Comparison of ENCODE assay signal across 9 cellular contexts in genomic region chr1:65230741-65231439, GRCh38.
DNase-seq lines count a peak whose midpoint lies in the region; ATAC-seq and TF ChIP-seq lines count a peak whose summit lies in the region.
"Had no signal": no experiment of that assay in that cellular context is flagged by ENCODE, and none has a peak within 500 bp of the region (broad histone marks: within the 10 kb centered on the region; RNA-seq: fewer than 3 reads in every experiment).

No MANE protein-coding gene starts in this region.

- H3K9me3 ChIP-seq in right atrium auricular region (no peaks in the 10 kb centered on the region), left lung (no peaks in the 10 kb centered on the region)

- H3K36me3 ChIP-seq in right atrium auricular region (no peaks in the 10 kb centered on the region), left lung (no peaks in the 10 kb centered on the region)

- peak overlapping the region; percentile 72 for H3K27ac Mint-ChIP-seq in T-helper 2 cell treated with Interferon-gamma antibody and Interleukin-4, amounts not matched to agents 5 μg/mL and 100 μg/mL, for 36 hours

- H3K4me3 ChIP-seq in right atrium auricular region (no peak overlapping the region), left lung (no peak overlapping the region)

- H3K4me3 Mint-ChIP-seq in T-helper 2 cell treated with Interferon-gamma antibody and Interleukin-4, amounts not matched to agents 5 μg/mL and 100 μg/mL, for 36 hours, result peak overlapping the region; percentile 3

- ATAC-seq in GM18909 (IDR thresholded peaks at IDR 0.05; ENCODE audit: poor library complexity, unreplicated experiment) (peak; percentile 80), HG03064 (IDR thresholded peaks at IDR 0.05; ENCODE audit: low read depth, unreplicated experiment) (peak; percentile 62), left ventricle myocardium superior (no peak), left lung (no peak)

- TF ChIP-seq CTCF in right atrium auricular region (IDR thresholded peaks at IDR 0.05) (no peak), left lung (IDR thresholded peaks at IDR 0.05) (no peak)

- no peaks in the 10 kb centered on the region for H3K27me3 Mint-ChIP-seq in T-helper 2 cell treated with Interferon-gamma antibody and Interleukin-4, amounts not matched to agents 5 μg/mL and 100 μg/mL, for 36 hours (ENCODE audit: low read depth)

- H3K36me3 Mint-ChIP-seq in T-helper 2 cell treated with Interferon-gamma antibody and Interleukin-4, amounts not matched to agents 5 μg/mL and 100 μg/mL, for 36 hours (ENCODE audit: low read depth), result peaks cover 5% of the 10 kb centered on the region

- peak; percentile 74 for DNase-seq in DMS153 treated with DMSO at 0.1 percent for 48 hours (lab: John Stamatoyannopoulos, UW; ENCODE audit: unreplicated experiment)
- no peak for DNase-seq in T-helper 2 cell treated with Interferon-gamma antibody and Interleukin-4, amounts not matched to agents 5 μg/mL and 100 μg/mL, for 36 hours (ENCODE audit: low spot score)
- DNase-seq in dermis blood vessel endothelial cell, result no peak
- no peak for DNase-seq in left ventricle myocardium superior
- no peak for DNase-seq in right atrium auricular region (ENCODE audit: low spot score)
- DNase-seq in left lung, result no peak
- DNase-seq: NCI-H2081 treated with DMSO at 0.1 percent for 48 hours had no signal

- intact Hi-C loops in left ventricle myocardium superior (cut with micrococcal nuclease), result loop anchor here (10.0 kb wide), 1 partner anchor 454 kb away; no protein-coding TSS in a partner anchor
- intact Hi-C loops in left lung (cut with DNase I), result no loop called here

- no peak overlapping the region for H3K27ac ChIP-seq in right atrium auricular region
- H3K27ac ChIP-seq in left lung, result no peak overlapping the region

- peaks cover 22% of the 10 kb centered on the region for H3K4me1 Mint-ChIP-seq in T-helper 2 cell treated with Interferon-gamma antibody and Interleukin-4, amounts not matched to agents 5 μg/mL and 100 μg/mL, for 36 hours (ENCODE audit: low read depth)

- H3K27me3 ChIP-seq in right atrium auricular region (no peaks in the 10 kb centered on the region), left lung (no peaks in the 10 kb centered on the region)

- no peaks in the 10 kb centered on the region for H3K9me3 Mint-ChIP-seq in T-helper 2 cell treated with Interferon-gamma antibody and Interleukin-4, amounts not matched to agents 5 μg/mL and 100 μg/mL, for 36 hours

- H3K4me1 ChIP-seq in right atrium auricular region (no peaks in the 10 kb centered on the region), left lung (no peaks in the 10 kb centered on the region)

Comparison
In these comparisons a context has a peak if more than half of its experiments do, and no peak if none do; other contexts are left out.
1. ATAC-seq: peak in GM18909 (single experiment) and HG03064 (single experiment); none in left ventricle myocardium superior (single experiment) and left lung (single experiment).